In genomic region chr11:61972112-61972795, GRCh38 we compare ENCODE assay signal across 9 cellular contexts. TPM values are rescaled to one million over a fixed set of nuclear protein-coding genes. Genes with fewer than 3 reads are reported as not detected.
DNase-seq lines count a peak whose midpoint lies in the region; TF ChIP-seq lines count a peak whose summit lies in the region.
"Had no signal": no experiment of that assay in that cellular context is flagged by ENCODE, and none has a peak within 500 bp of the region (broad histone marks: within the 10 kb centered on the region; RNA-seq: fewer than 3 reads in every experiment).

No MANE protein-coding gene starts in this region.

- no peak for TF ChIP-seq CTCF in AG09319 (IDR thresholded peaks at IDR 0.05; ENCODE audit: low read depth, low read length)
- TF ChIP-seq CTCF in OCI-LY7 (conservative IDR thresholded peaks at IDR 0.05; ENCODE audit: low read length) = no peak

- H3K79me1 ChIP-seq in neuronal stem cell (ENCODE audit: low read depth, low read length) = no peaks in the 10 kb centered on the region

- H3K27me3 ChIP-seq in duodenal mucosa (ENCODE audit: control insufficient read depth in 1 of 2, insufficient read depth in 2 of 2, low read length in 2 of 2) (no peaks in the 10 kb centered on the region), neuronal stem cell (ENCODE audit: control insufficient read depth in 3 of 3, insufficient read depth in 3 of 3, low read depth in 1 of 3, low read length in 3 of 3) (no peaks in the 10 kb centered on the region)

- no peak overlapping the region; the same call in 1 of the 2 replicates for H2AFZ ChIP-seq in OCI-LY7 (ENCODE audit: low read length)
- H2AFZ ChIP-seq in neuronal stem cell (ENCODE audit: low read length) = peak overlapping the region; percentile 43

- peaks cover 44% of the 10 kb centered on the region for H3K4me1 ChIP-seq in OCI-LY7 (ENCODE audit: insufficient read depth, low read length, poor library complexity, severe bottlenecking)
- peaks cover 78 to 81% of the 10 kb centered on the region in 2 donors for H3K4me1 ChIP-seq in duodenal mucosa (ENCODE audit: control insufficient read depth in 1 of 2, insufficient read depth in 2 of 2, low read length in 2 of 2)
- peaks cover 16 to 21% of the 10 kb centered on the region in 2 donors for H3K4me1 ChIP-seq in neuronal stem cell (ENCODE audit: control insufficient read depth in 2 of 2, insufficient read depth in 1 of 2, low read depth in 1 of 2, low read length in 2 of 2)

- H3K4ac ChIP-seq in neuronal stem cell (ENCODE audit: low read length) = no peak overlapping the region

- no peak overlapping the region for H2BK5ac ChIP-seq in neuronal stem cell (ENCODE audit: low read length)

- H2BK15ac ChIP-seq in neuronal stem cell (ENCODE audit: low read length) = no peak overlapping the region

- no peak overlapping the region for H3K18ac ChIP-seq in neuronal stem cell (ENCODE audit: low read length)

- H4K20me1 ChIP-seq in OCI-LY7 (ENCODE audit: insufficient read depth, low read length) = no peaks in the 10 kb centered on the region

- no peak overlapping the region for H2BK12ac ChIP-seq in neuronal stem cell (ENCODE audit: low read length)

- intact Hi-C loops in OCI-LY7 (cut with micrococcal nuclease; ENCODE audit: unreplicated experiment) = no loop called here

- no peaks in the 10 kb centered on the region for H3K79me2 ChIP-seq in OCI-LY7 (ENCODE audit: insufficient read depth, low read depth, low read length)

- H3K14ac ChIP-seq in neuronal stem cell (ENCODE audit: low read length) = no peak overlapping the region

- H2AK5ac ChIP-seq in neuronal stem cell (ENCODE audit: low read depth, low read length) = no peak overlapping the region

- H3K36me3 ChIP-seq in OCI-LY7 (ENCODE audit: insufficient read depth, low read length) (no peaks in the 10 kb centered on the region), duodenal mucosa (ENCODE audit: control insufficient read depth in 1 of 2, insufficient read depth in 2 of 2, low read length in 2 of 2) (no peaks in the 10 kb centered on the region), neuronal stem cell (replicated peaks in 1 of 2; ENCODE audit: control insufficient read depth in 2 of 2, insufficient read depth in 2 of 2, low read length in 2 of 2) (no peaks in the 10 kb centered on the region)

- no peak overlapping the region for H3K23ac ChIP-seq in neuronal stem cell (ENCODE audit: low read depth, low read length, poor library complexity)

- POLR2A ChIA-PET in OCI-LY7 (lab: Charles Lee) = interaction anchor here (0.7 to 1.5 kb wide), 5 partner anchors 11 to 110 kb away, joined by 3 to 4 read pairs (median 3); no protein-coding TSS in a partner anchor

- no peak overlapping the region for H4K8ac ChIP-seq in neuronal stem cell (ENCODE audit: low read depth, low read length)

- H3K9me3 ChIP-seq in OCI-LY7 (ENCODE audit: low read length) (no peaks in the 10 kb centered on the region), duodenal mucosa (ENCODE audit: control insufficient read depth in 1 of 2, low read length in 2 of 2) (no peaks in the 10 kb centered on the region), neuronal stem cell (replicated peaks in 1 of 2; ENCODE audit: control insufficient read depth in 2 of 2, insufficient read depth in 1 of 2, low read depth in 1 of 2, low read length in 2 of 2) (no peaks in the 10 kb centered on the region)

- CTCF ChIA-PET in OCI-LY7 (lab: Charles Lee; ENCODE audit: unreplicated experiment) = no interaction called here

- peak; percentile 79 for DNase-seq in AG09319 (ENCODE audit: extremely low read depth, low read depth)
- no peak for DNase-seq in OCI-LY7 (ENCODE audit: low spot score)
- no peak for DNase-seq in neuronal stem cell (ENCODE audit: low spot score)
- DNase-seq in MV-4-11 (lab: John Stamatoyannopoulos, UW) = no peak
- DNase-seq in dedifferentiated amniotic fluid mesenchymal stem cell (ENCODE audit: extremely low spot score) = no peak
- no peak for DNase-seq in stimulated activated CD4-positive, alpha-beta T cell treated with anti-CD3 and anti-CD28 coated beads, Interleukin-4, amount 100 ng/mL, for 24 hours
- DNase-seq in stimulated activated naive CD4-positive, alpha-beta T cell treated with Interleukin-2 at 50 U/mL for 16 hours (lab: John Stamatoyannopoulos, UW) = no peak
- DNase-seq: NCI-H1417 treated with DMSO at 0.1 percent for 48 hours had no signal

- no peak overlapping the region for H2BK120ac ChIP-seq in neuronal stem cell (ENCODE audit: low read depth, low read length)

- H3K9ac ChIP-seq in duodenal mucosa (ENCODE audit: low read depth in 1 of 2, low read length in 2 of 2) (peak overlapping the region; percentile 35 to 67), neuronal stem cell (ENCODE audit: low read depth, low read length, poor library complexity) (no peak overlapping the region)

- H3K4me2 ChIP-seq in OCI-LY7 (ENCODE audit: low read length) (peak overlapping the region; percentile 15; the same call in 1 of the 2 replicates), neuronal stem cell (ENCODE audit: insufficient read depth, low read length, poor library complexity, severe bottlenecking) (no peak overlapping the region)

- no TSS peak for BruUV-seq in OCI-LY7 (replicated peaks; lab: Mats Ljungman, UMichigan)

- H4K91ac ChIP-seq in neuronal stem cell (ENCODE audit: low read depth, low read length, poor library complexity) = no peak overlapping the region

- H3K27ac ChIP-seq in OCI-LY7 (ENCODE audit: low read depth, low read length, poor library complexity, severe bottlenecking) (no peak overlapping the region), duodenal mucosa (ENCODE audit: low read depth, low read length) (peak overlapping the region; percentile 87), neuronal stem cell (replicated peaks; ENCODE audit: low read length) (no peak overlapping the region)

- H3K9me2 ChIP-seq in OCI-LY7 (ENCODE audit: insufficient read depth, low read length) = no peaks in the 10 kb centered on the region

- H3K4me3 ChIP-seq in OCI-LY7 (ENCODE audit: low read depth, low read length, poor library complexity, severe bottlenecking) = no peak overlapping the region
- H3K4me3 ChIP-seq in duodenal mucosa (ENCODE audit: low read depth in 1 of 2, low read length in 2 of 2) = peak overlapping the region; percentile 1 to 29
- H3K4me3 ChIP-seq in neuronal stem cell (ENCODE audit: low read length in 2 of 2) = no peak overlapping the region

- no CpG with 5 or more reads among the region's 9 CpGs for WGBS in neuronal stem cell (ENCODE audit: extremely low coverage in 2 of 2, insufficient read length in 2 of 2, insufficient replicate concordance in 1 of 2), 2 donors

RNA-seq across cellular contexts. Expression of gene FTH1, which starts 4.8 kb away (rescaled TPM):
- 143 and 153 TPM in 2 replicates for total RNA-seq in OCI-LY7 (2014; rRNA removed; shearing (Covaris generic))
- 185 and 245 TPM in 2 replicates for total RNA-seq in OCI-LY7 (2022)
- polyA plus RNA-seq in neuronal stem cell (2013, experiment 1 of 2) = 1,611 TPM
- 1,599 TPM for polyA plus RNA-seq in neuronal stem cell (2013, experiment 2 of 2)

RNA-seq across cellular contexts. Expression of gene BEST1, which starts 22.1 kb away (rescaled TPM):
- 1.5 and 3.1 TPM in 2 replicates for total RNA-seq in OCI-LY7 (2014; rRNA removed; shearing (Covaris generic))
- 1.9 and 3.3 TPM in 2 replicates for total RNA-seq in OCI-LY7 (2022)
- 0.11 TPM for polyA plus RNA-seq in neuronal stem cell (2013, experiment 1 of 2)
- 0.10 TPM for polyA plus RNA-seq in neuronal stem cell (2013, experiment 2 of 2)

RNA-seq across cellular contexts. Expression of gene RAB3IL1, which starts 54.9 kb away (rescaled TPM):
- total RNA-seq in OCI-LY7 (2014; rRNA removed; shearing (Covaris generic)) = not detected in 2 replicates
- total RNA-seq in OCI-LY7 (2022) = not detected in 2 replicates
- polyA plus RNA-seq in neuronal stem cell (2013, experiment 1 of 2) = 2.4 TPM
- 3.5 TPM for polyA plus RNA-seq in neuronal stem cell (2013, experiment 2 of 2)

Comparison
In these comparisons a context has a peak if more than half of its experiments do, and no peak if none do; other contexts are left out.
1. H3K4me3 ChIP-seq: peak in duodenal mucosa (2 of 2); none in OCI-LY7 (single experiment) and neuronal stem cell (0 of 2).